11 cellular contexts compared by ENCODE assay signal in the genomic region with DNA sequence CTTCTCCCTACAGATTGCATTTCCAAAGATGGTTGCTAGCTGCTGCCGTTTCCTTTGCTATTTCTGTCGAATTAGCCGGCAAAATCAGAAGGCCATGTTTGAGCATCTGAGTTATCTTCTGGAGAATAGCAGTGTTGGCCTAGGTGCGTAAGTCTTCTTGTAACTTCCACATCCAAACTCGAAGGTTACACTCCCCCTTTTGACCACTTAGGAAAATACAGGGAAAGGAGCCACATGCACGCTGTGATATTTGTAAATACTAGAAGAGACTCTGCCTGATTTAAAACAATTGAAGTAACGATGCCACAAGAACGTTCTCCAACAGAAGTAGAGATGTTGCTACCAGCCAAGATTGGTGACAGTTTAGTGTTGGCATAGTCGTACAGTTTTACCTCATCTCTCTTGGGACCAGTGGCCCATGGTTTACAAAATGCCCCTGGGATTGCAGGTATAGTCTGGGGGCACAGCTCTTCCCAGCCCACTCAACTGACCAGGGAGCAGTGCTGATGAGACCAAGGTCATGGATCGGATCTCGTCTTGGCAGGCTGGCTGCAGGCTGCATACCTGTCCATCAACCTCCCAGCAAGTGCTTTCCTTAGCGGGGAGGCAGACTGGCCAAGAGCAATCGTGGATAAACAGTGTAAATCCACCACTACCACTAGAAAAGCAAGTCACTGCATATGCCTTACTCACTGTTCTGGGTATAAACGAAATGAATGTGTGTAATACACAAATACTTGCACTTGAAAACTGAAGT.
DNase-seq lines count a peak whose midpoint lies in the region; ATAC-seq, FAIRE-seq and TF ChIP-seq lines count a peak whose summit lies in the region.
"Had no signal": no experiment of that assay in that cellular context is flagged by ENCODE, and none has a peak within 500 bp of the region (broad histone marks: within the 10 kb centered on the region; RNA-seq: fewer than 3 reads in every experiment).

No MANE protein-coding gene starts in this region.

- in situ Hi-C loops in K562 (cut with MboI) = loop anchor here (5.0 kb wide), 1 partner anchor 408 kb away; no protein-coding TSS in a partner anchor

- no peak overlapping the region for H2AFZ ChIP-seq in K562 (ENCODE audit: low read depth, low read length)

- H3K27me3 ChIP-seq in K562 (ENCODE audit: control insufficient read depth in 2 of 2, insufficient read depth in 2 of 2, low read length in 2 of 2) (peaks cover 0 to 4% of the 10 kb centered on the region in 2 experiments; a peak in 3 of 5 replicates), vagina (no peaks in the 10 kb centered on the region)

- no peak overlapping the region for H3K4me3 Mint-ChIP-seq in natural killer cell
- H3K4me3 Mint-ChIP-seq: activated CD8-positive, alpha-beta T cell treated with anti-CD3 and anti-CD28 coated beads for 36 hours had no signal

- H3K9me3 ChIP-seq in K562 (replicated peaks; ENCODE audit: control insufficient read depth, insufficient read depth, low read depth, low read length) (no peaks in the 10 kb centered on the region), vagina (no peaks in the 10 kb centered on the region)
- H3K9me3 ChIP-seq: HAP-1 had no signal

- H3K4me1 Mint-ChIP-seq in natural killer cell = peaks cover 0 to 5% of the 10 kb centered on the region in 2 donors

- no peak for FAIRE-seq in D721Med (lab: Jason Lieb, UNC)
- no peak for FAIRE-seq in K562 (lab: Jason Lieb, UNC)
- FAIRE-seq: small intestine had no signal

- DNase-seq in D721Med (ENCODE audit: insufficient read length, low spot score) (no peak), HuH-7 (ENCODE audit: low spot score) (peak; percentile 19), K562 (ENCODE audit: extremely low read depth in 1 of 4, low spot score in 3 of 4) (peak in 1 of 4 experiments; percentile 27), left kidney (ENCODE audit: low read depth, low spot score) (peak; percentile 56), vagina (ENCODE audit: extremely low spot score in 2 of 2) (no peak), natural killer cell (no peak)
- no peak for DNase-seq in activated naive CD4-positive, alpha-beta T cell treated with anti-CD3 and anti-CD28 coated beads, Interleukin-2, amount 50 U/mL, for 16 hours

- no peak overlapping the region for H3K27ac Mint-ChIP-seq in natural killer cell
- H3K27ac Mint-ChIP-seq: activated CD8-positive, alpha-beta T cell treated with anti-CD3 and anti-CD28 coated beads for 36 hours had no signal

- H3K4me3 ChIP-seq in K562 (no peak overlapping the region), vagina (no peak overlapping the region)
- H3K4me3 ChIP-seq: HAP-1 had no signal

- peaks cover 3 to 21% of the 10 kb centered on the region in 2 donors for H3K27me3 Mint-ChIP-seq in natural killer cell (ENCODE audit: low read depth in 2 of 2)

- no peak for TF ChIP-seq EP300 in K562 (IDR thresholded peaks at IDR 0.05; ENCODE audit: low read length)

- no peak for TF ChIP-seq RAD21 in K562 (CRISPR knock-in tag; conservative IDR thresholded peaks at IDR 0.05 in 1 of 2, IDR thresholded peaks at IDR 0.05 in 1 of 2)

- CTCF ChIA-PET in K562 (lab: Yijun Ruan, JAX; ENCODE audit: low intra/inter-chr PET ratio) = interaction anchor here (1.0 to 1.5 kb wide), 4 partner anchors 405 to 1048 kb away, joined by 3 to 8 read pairs (median 4); no protein-coding TSS in a partner anchor

- TF ChIP-seq POLR2A in K562 (conservative IDR thresholded peaks at IDR 0.05) = no peak
- TF ChIP-seq POLR2A in vagina (IDR thresholded peaks at IDR 0.05) = no peak

- no peaks in the 10 kb centered on the region for H3K4me1 ChIP-seq in K562 (replicated peaks in 1 of 2; ENCODE audit: control insufficient read depth in 2 of 2, insufficient read depth in 2 of 2, low read length in 2 of 2)
- peaks cover 5% of the 10 kb centered on the region for H3K4me1 ChIP-seq in vagina
- H3K4me1 ChIP-seq: HAP-1 had no signal

- H3K9ac ChIP-seq in K562 (ENCODE audit: insufficient read depth in 1 of 2, low read depth in 2 of 2, low read length in 2 of 2) = no peak overlapping the region

- no peak overlapping the region for H3K4me2 ChIP-seq in K562 (ENCODE audit: insufficient read depth, low read length)

- H3K9me1 ChIP-seq in K562 (ENCODE audit: control insufficient read depth, insufficient read depth, low read length) = peaks cover 2% of the 10 kb centered on the region

- ATAC-seq in K562 = peak; percentile 68; the same call in 2 of the 3 replicates
- ATAC-seq in HG03280 (IDR thresholded peaks at IDR 0.05; ENCODE audit: unreplicated experiment) = no peak
- no peak for ATAC-seq in natural killer cell

- H3K9me3 Mint-ChIP-seq in natural killer cell = no peaks in the 10 kb centered on the region
- H3K9me3 Mint-ChIP-seq: activated CD8-positive, alpha-beta T cell treated with anti-CD3 and anti-CD28 coated beads for 36 hours had no signal

- TF ChIP-seq CTCF in D721Med (IDR thresholded peaks at IDR 0.05; ENCODE audit: insufficient read depth, missing control alignments) (peak; percentile 11), K562 (IDR thresholded peaks at IDR 0.05 in 2 of 3, conservative IDR thresholded peaks at IDR 0.05 in 1 of 3; ENCODE audit: insufficient read depth in 2 of 3, low read depth in 1 of 3, low read length in 3 of 3) (peak in 2 of 3 experiments; percentile 34 to 43; a peak in 3 of 6 replicates), vagina (IDR thresholded peaks at IDR 0.05) (no peak), natural killer cell (IDR thresholded peaks at IDR 0.05) (no peak)

- no peaks in the 10 kb centered on the region for H3K79me2 ChIP-seq in K562 (ENCODE audit: control insufficient read depth, insufficient read depth, low read length)

- no TSS peak for BruUV-seq in K562 (replicated peaks; lab: Mats Ljungman, UMichigan)

- POLR2A ChIA-PET in K562 (lab: Yijun Ruan, JAX) = interaction anchor here (0.8 to 1.1 kb wide), 2 partner anchors 8 to 335 kb away, joined by 3 to 4 read pairs; no protein-coding TSS in a partner anchor

- intact Hi-C loops in K562 (cut with micrococcal nuclease) = loop anchor here (1.0 to 10.0 kb wide), 3 partner anchors 55 to 613 kb away; no protein-coding TSS in a partner anchor
- intact Hi-C loops in vagina (cut with DNase I) = loop anchor here (10.0 kb wide), 1 partner anchor 405 kb away; no protein-coding TSS in a partner anchor
- intact Hi-C loops in natural killer cell (cut with micrococcal nuclease) = loop anchor here (1.0 to 2.0 kb wide), 2 partner anchors 408 to 479 kb away; no protein-coding TSS in a partner anchor

- no peak overlapping the region for H3K27ac ChIP-seq in K562 (ENCODE audit: extremely low read depth, low read depth, low read length)
- H3K27ac ChIP-seq in vagina = no peak overlapping the region

- H4K20me1 ChIP-seq in K562 (replicated peaks; ENCODE audit: control insufficient read depth, insufficient read depth, low read length) = no peaks in the 10 kb centered on the region

- no peaks in the 10 kb centered on the region for H3K36me3 ChIP-seq in K562 (ENCODE audit: control insufficient read depth, insufficient read depth, low read length)
- no peaks in the 10 kb centered on the region for H3K36me3 ChIP-seq in vagina
- H3K36me3 ChIP-seq: HAP-1 had no signal

- WGBS in K562 (ENCODE audit: insufficient coverage, low coverage, missing lambda C conversion rate) = 2% methylated on average over 14 of the region's 14 CpGs

- H3K36me3 Mint-ChIP-seq in natural killer cell = no peaks in the 10 kb centered on the region

TF ChIP-seq in K562, 482 proteins besides CTCF, POLR2A, EP300 and RAD21:
- no peak for TF ChIP-seq EP400 (IDR thresholded peaks at IDR 0.05)
- no peak for TF ChIP-seq NR2F6 (CRISPR knock-in tag; IDR thresholded peaks at IDR 0.05)
- no peak for TF ChIP-seq COPS2 (conservative IDR thresholded peaks at IDR 0.05)
- no peak for TF ChIP-seq ZFPM2 (CRISPR knock-in tag; IDR thresholded peaks at IDR 0.05)

Comparison
In these comparisons a context has a peak if more than half of its experiments do, and no peak if none do; other contexts are left out.
1. DNase-seq: peak in HuH-7 (single experiment) and left kidney (single experiment); none in D721Med (single experiment), activated naive CD4-positive, alpha-beta T cell treated with anti-CD3 and anti-CD28 coated beads, Interleukin-2, amount 50 U/mL, for 16 hours (single experiment), vagina (0 of 2) and natural killer cell (single experiment).
2. CTCF ChIP-seq: peak in D721Med (single experiment) and K562 (2 of 3); none in vagina (0 of 3) and natural killer cell (single experiment).